20 cellular contexts compared by ENCODE assay signal in the genomic region with DNA sequence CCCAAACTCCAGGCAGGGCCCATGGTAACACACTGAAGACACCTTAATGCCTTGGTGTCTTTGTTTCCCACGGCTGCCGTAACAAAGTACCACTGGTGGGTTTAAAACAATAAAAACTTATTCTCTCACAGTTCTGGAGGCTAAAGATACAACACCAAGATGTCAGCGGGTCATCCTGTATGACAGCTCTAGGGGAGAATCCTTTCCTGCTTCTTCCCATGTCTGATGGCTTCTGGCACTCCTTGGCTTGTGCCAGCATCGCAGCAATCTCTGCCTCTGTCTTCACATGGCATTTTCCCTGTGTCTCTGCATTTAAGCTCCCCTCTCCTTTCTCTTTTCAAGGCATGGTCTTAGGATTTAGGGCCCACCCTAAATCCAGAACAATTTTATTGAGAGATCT. TPM values are rescaled to one million over a fixed set of nuclear protein-coding genes. Genes with fewer than 3 reads are reported as not detected.
A peak's percentile ranks its signal among the peaks of the same experiment; 100 is the strongest.
DNase-seq lines count a peak whose midpoint lies in the region; ATAC-seq lines count a peak whose summit lies in the region.
"Had no signal": no experiment of that assay in that cellular context is flagged by ENCODE, and none has a peak within 500 bp of the region (broad histone marks: within the 10 kb centered on the region; RNA-seq: fewer than 3 reads in every experiment).

No MANE protein-coding gene starts in this region.

- POLR2A ChIA-PET in activated CD4-positive, alpha-beta memory T cell treated with anti-CD3 and anti-CD28 coated beads for 36 hours (lab: Charles Lee): interaction anchor here (0.9 to 10.8 kb wide), 2 partner anchors 11 to 188 kb away, joined by 3 to 517 read pairs; no protein-coding TSS in a partner anchor

- peaks cover 92% of the 10 kb centered on the region for H3K4me1 ChIP-seq in effector memory CD4-positive, alpha-beta T cell (ENCODE audit: control insufficient read depth, insufficient read depth, low read length, poor library complexity, severe bottlenecking)
- H3K4me1 ChIP-seq in thymus (ENCODE audit: control insufficient read depth, insufficient read depth, low read length): peaks cover 73% of the 10 kb centered on the region
- H3K4me1 ChIP-seq: HAP-1, lower lobe of right lung had no signal

- H3K4me3 ChIP-seq in effector memory CD4-positive, alpha-beta T cell (ENCODE audit: insufficient read depth, low read depth, low read length, poor library complexity, severe bottlenecking): peak overlapping the region; percentile 11
- H3K4me3 ChIP-seq in thymus (ENCODE audit: low read length): peak overlapping the region; percentile 1
- H3K4me3 ChIP-seq: HAP-1, lower lobe of right lung had no signal

- H3K9me3 ChIP-seq in effector memory CD4-positive, alpha-beta T cell (ENCODE audit: control insufficient read depth, low read length): no peaks in the 10 kb centered on the region
- no peaks in the 10 kb centered on the region for H3K9me3 ChIP-seq in thymus (ENCODE audit: control insufficient read depth)
- H3K9me3 ChIP-seq: HAP-1, lower lobe of right lung had no signal

- H3K9me3 Mint-ChIP-seq in stimulated activated naive CD8-positive, alpha-beta T cell treated with anti-CD3 and anti-CD28 coated beads, Interleukin-15, Interleukin-2, amounts not matched to agents 100 ng/mL and 50 ng/mL, for 24 hours: no peaks in the 10 kb centered on the region
- no peaks in the 10 kb centered on the region for H3K9me3 Mint-ChIP-seq in activated CD4-positive, alpha-beta memory T cell treated with anti-CD3 and anti-CD28 coated beads for 36 hours

- H3K4me1 Mint-ChIP-seq in stimulated activated naive CD8-positive, alpha-beta T cell treated with anti-CD3 and anti-CD28 coated beads, Interleukin-15, Interleukin-2, amounts not matched to agents 100 ng/mL and 50 ng/mL, for 24 hours (ENCODE audit: low read depth): peaks cover 98% of the 10 kb centered on the region
- H3K4me1 Mint-ChIP-seq in activated CD4-positive, alpha-beta memory T cell treated with anti-CD3 and anti-CD28 coated beads for 36 hours (ENCODE audit: low read depth): peaks cover 96% of the 10 kb centered on the region

- no peaks in the 10 kb centered on the region for H3K27me3 ChIP-seq in effector memory CD4-positive, alpha-beta T cell (replicated peaks; ENCODE audit: control insufficient read depth, insufficient read depth, low read length, poor library complexity, severe bottlenecking)
- H3K27me3 ChIP-seq in thymus (ENCODE audit: control insufficient read depth, insufficient read depth): no peaks in the 10 kb centered on the region

- H3K27ac Mint-ChIP-seq in stimulated activated naive CD8-positive, alpha-beta T cell treated with anti-CD3 and anti-CD28 coated beads, Interleukin-15, Interleukin-2, amounts not matched to agents 100 ng/mL and 50 ng/mL, for 24 hours: peak overlapping the region; percentile 100
- peak overlapping the region; percentile 100 for H3K27ac Mint-ChIP-seq in activated CD4-positive, alpha-beta memory T cell treated with anti-CD3 and anti-CD28 coated beads for 36 hours

- peaks cover 58% of the 10 kb centered on the region for H3K36me3 Mint-ChIP-seq in stimulated activated naive CD8-positive, alpha-beta T cell treated with anti-CD3 and anti-CD28 coated beads, Interleukin-15, Interleukin-2, amounts not matched to agents 100 ng/mL and 50 ng/mL, for 24 hours (ENCODE audit: low read depth)
- peaks cover 54% of the 10 kb centered on the region for H3K36me3 Mint-ChIP-seq in activated CD4-positive, alpha-beta memory T cell treated with anti-CD3 and anti-CD28 coated beads for 36 hours

- peak overlapping the region; percentile 99 for H3K27ac ChIP-seq in effector memory CD4-positive, alpha-beta T cell (ENCODE audit: insufficient read depth, low read length, poor library complexity, severe bottlenecking)
- peak overlapping the region; percentile 95 for H3K27ac ChIP-seq in thymus (ENCODE audit: low read depth)
- H3K27ac ChIP-seq: lower lobe of right lung, WERI-Rb-1 had no signal

- CTCF ChIA-PET in activated CD4-positive, alpha-beta memory T cell treated with anti-CD3 and anti-CD28 coated beads for 36 hours (lab: Charles Lee): no interaction called here

- peaks cover 29% of the 10 kb centered on the region for H3K36me3 ChIP-seq in effector memory CD4-positive, alpha-beta T cell (ENCODE audit: control insufficient read depth, insufficient read depth, low read length)
- peaks cover 38% of the 10 kb centered on the region for H3K36me3 ChIP-seq in thymus (ENCODE audit: control insufficient read depth, insufficient read depth)
- H3K36me3 ChIP-seq: HAP-1, lower lobe of right lung, WERI-Rb-1 had no signal

- H3K27me3 Mint-ChIP-seq in stimulated activated naive CD8-positive, alpha-beta T cell treated with anti-CD3 and anti-CD28 coated beads, Interleukin-15, Interleukin-2, amounts not matched to agents 100 ng/mL and 50 ng/mL, for 24 hours: no peaks in the 10 kb centered on the region
- H3K27me3 Mint-ChIP-seq in activated CD4-positive, alpha-beta memory T cell treated with anti-CD3 and anti-CD28 coated beads for 36 hours: no peaks in the 10 kb centered on the region

- ATAC-seq in stimulated activated naive CD8-positive, alpha-beta T cell treated with anti-CD3 and anti-CD28 coated beads, Interleukin-15, Interleukin-2, amounts not matched to agents 100 U/mL and 50 U/mL, for 24 hours: no peak
- ATAC-seq in GM21825 (IDR thresholded peaks at IDR 0.05; ENCODE audit: unreplicated experiment) (no peak), HG03280 (IDR thresholded peaks at IDR 0.05; ENCODE audit: unreplicated experiment) (no peak)
- ATAC-seq: lower lobe of right lung had no signal

- WGBS in thymus: 84% methylated on average over 4 of the region's 4 CpGs

- intact Hi-C loops in activated CD4-positive, alpha-beta memory T cell treated with anti-CD3 and anti-CD28 coated beads for 36 hours (cut with micrococcal nuclease): loop anchor here (10.0 kb wide), 2 partner anchors 829 to 1249 kb away; partner anchors contain the start of genes AGK and TAS2R38

- no peak for DNase-seq in stimulated activated naive CD8-positive, alpha-beta T cell treated with anti-CD3 and anti-CD28 coated beads, Interleukin-15, Interleukin-2, amounts not matched to agents 100 U/mL and 50 U/mL, for 24 hours
- no peak for DNase-seq in activated CD4-positive, alpha-beta memory T cell treated with anti-CD3 and anti-CD28 coated beads for 36 hours
- no peak for DNase-seq in effector memory CD4-positive, alpha-beta T cell
- no peak for DNase-seq in NCI-H2107 (lab: John Stamatoyannopoulos, UW)
- DNase-seq: amniotic stem cell; Calu3; KBM-7; lower lobe of right lung; NCI-H2029; stimulated activated CD4-positive, alpha-beta T cell treated with anti-CD3 and anti-CD28 coated beads, Interleukin-4, amount 100 ng/mL, for 1 hour; WERI-Rb-1 had no signal

- H3K4me3 Mint-ChIP-seq in stimulated activated naive CD8-positive, alpha-beta T cell treated with anti-CD3 and anti-CD28 coated beads, Interleukin-15, Interleukin-2, amounts not matched to agents 100 ng/mL and 50 ng/mL, for 24 hours: peak overlapping the region; percentile 98
- peak overlapping the region; percentile 35 for H3K4me3 Mint-ChIP-seq in activated CD4-positive, alpha-beta memory T cell treated with anti-CD3 and anti-CD28 coated beads for 36 hours

RNA-seq across cellular contexts. Expression of gene PRSS2, which starts 33.1 kb away (rescaled TPM):
- not detected for total RNA-seq in activated CD4-positive, alpha-beta memory T cell treated with anti-CD3 and anti-CD28 coated beads for 36 hours
- polyA plus RNA-seq in thymus: 23.1 TPM
- total RNA-seq: cardiac septum, G401, lower lobe of right lung, NCI-H460, temporal lobe had no signal

RNA-seq across cellular contexts. Expression of gene EPHB6, which starts 51.0 kb away (rescaled TPM):
- total RNA-seq in activated CD4-positive, alpha-beta memory T cell treated with anti-CD3 and anti-CD28 coated beads for 36 hours: 10 to 100 TPM in 1 of 2 experiments, 1 to 10 TPM in 1; 9.5 to 11.0 TPM
- polyA plus RNA-seq in thymus: 163 TPM
- total RNA-seq: G401, NCI-H460 had no signal

RNA-seq across cellular contexts. Expression of gene PRSS1, which starts 54.6 kb away (rescaled TPM):
- total RNA-seq in activated CD4-positive, alpha-beta memory T cell treated with anti-CD3 and anti-CD28 coated beads for 36 hours: not detected
- polyA plus RNA-seq in thymus: 4.5 TPM
- total RNA-seq: cardiac septum, G401, lower lobe of right lung, NCI-H460, temporal lobe had no signal
